ENCODE assay signal across 26 cellular contexts in the genomic region with DNA sequence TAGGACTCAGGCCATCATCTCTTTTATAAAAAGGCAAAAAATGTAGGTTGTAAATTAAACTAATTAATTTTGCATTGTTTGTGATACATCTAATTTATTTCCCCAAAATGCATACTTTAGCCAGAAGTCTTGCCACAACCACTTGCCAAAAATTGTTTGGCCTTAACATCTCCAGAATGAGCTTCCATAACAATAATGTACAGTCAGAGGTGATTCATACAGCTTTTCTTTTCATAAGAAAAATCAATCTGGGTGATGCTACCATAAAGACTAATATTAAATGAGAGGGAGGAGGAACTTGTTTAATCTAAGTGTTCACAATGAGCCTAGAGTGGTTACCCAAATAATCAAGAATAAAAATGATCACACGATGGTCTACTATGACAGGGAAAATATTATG. TPM values are rescaled to one million over a fixed set of nuclear protein-coding genes. Genes with fewer than 3 reads are reported as not detected.
DNase-seq lines count a peak whose midpoint lies in the region; ATAC-seq, FAIRE-seq and TF ChIP-seq lines count a peak whose summit lies in the region.
"Had no signal": no experiment of that assay in that cellular context is flagged by ENCODE, and none has a peak within 500 bp of the region (broad histone marks: within the 10 kb centered on the region; RNA-seq: fewer than 3 reads in every experiment).

No MANE protein-coding gene starts in this region.

- no peak for ATAC-seq in stimulated activated effector memory CD8-positive, alpha-beta T cell treated with anti-CD3 and anti-CD28 coated beads, Interleukin-12 subunit alpha, Interleukin-12 subunit beta, amount 100 ng/mL, for 72 hours
- ATAC-seq in sciatic nerve: no peak
- ATAC-seq: activated T-cell treated with anti-CD3 and anti-CD28 coated beads, Interleukin-2, amount 50 U/mL, for 4 hours; gastrocnemius medialis; K562 had no signal

- no TSS peak for BruUV-seq in endothelial cell of umbilical vein (replicated peaks; lab: Mats Ljungman, UMichigan)

- intact Hi-C loops in endothelial cell of umbilical vein (cut with micrococcal nuclease): no loop called here
- intact Hi-C loops in kidney (cut with DNase I): no loop called here
- intact Hi-C loops in sciatic nerve (cut with DNase I): no loop called here

- H3K4me1 Mint-ChIP-seq in stimulated activated effector memory CD8-positive, alpha-beta T cell treated with anti-CD3 and anti-CD28 coated beads, Interleukin-12 subunit alpha, Interleukin-12 subunit beta, amount 100 ng/mL, for 72 hours: no peaks in the 10 kb centered on the region

- POLR2A ChIA-PET in endothelial cell of umbilical vein (lab: Charles Lee): no interaction called here

- FAIRE-seq in endothelial cell of umbilical vein (lab: Jason Lieb, UNC) (no peak), kidney (lab: Jason Lieb, UNC) (peak; percentile 56)
- FAIRE-seq: GM12892, H1, K562, urothelium cell line had no signal

- no peak overlapping the region for H2AFZ ChIP-seq in endothelial cell of umbilical vein (ENCODE audit: low read depth, low read length)

- H3K9ac ChIP-seq in endothelial cell of umbilical vein (replicated peaks; ENCODE audit: extremely low read depth, insufficient read depth, low read length) (no peak overlapping the region), kidney (ENCODE audit: low read length in 2 of 2) (no peak overlapping the region)

- H3K27me3 ChIP-seq in MG63 (no peaks in the 10 kb centered on the region), endothelial cell of umbilical vein (ENCODE audit: control insufficient read depth in 2 of 2, insufficient read depth in 2 of 2, low read length in 2 of 2) (no peaks in the 10 kb centered on the region)
- H3K27me3 ChIP-seq: gastrocnemius medialis, sigmoid colon had no signal

- H3K4me3 Mint-ChIP-seq in stimulated activated effector memory CD8-positive, alpha-beta T cell treated with anti-CD3 and anti-CD28 coated beads, Interleukin-12 subunit alpha, Interleukin-12 subunit beta, amount 100 ng/mL, for 72 hours: no peak overlapping the region
- H3K4me3 Mint-ChIP-seq: activated CD4-positive, alpha-beta T cell treated with anti-CD3 and anti-CD28 coated beads, Interleukin-2, amount 10 ng/mL, durations not matched to agents 7 days and 5 days; activated T-cell treated with anti-CD3 and anti-CD28 coated beads, Interleukin-2, amount 50 U/mL, for 4 hours; CD4-positive, CD25-positive, alpha-beta regulatory T cell; stimulated activated naive CD8-positive, alpha-beta T cell treated with anti-CD3 and anti-CD28 coated beads, Interleukin-15, Interleukin-2, amounts not matched to agents 100 ng/mL and 50 ng/mL, for 24 hours had no signal

- peaks cover 2% of the 10 kb centered on the region for H3K9me3 Mint-ChIP-seq in stimulated activated effector memory CD8-positive, alpha-beta T cell treated with anti-CD3 and anti-CD28 coated beads, Interleukin-12 subunit alpha, Interleukin-12 subunit beta, amount 100 ng/mL, for 72 hours
- H3K9me3 Mint-ChIP-seq: activated CD4-positive, alpha-beta T cell treated with anti-CD3 and anti-CD28 coated beads, Interleukin-2, amount 10 ng/mL, durations not matched to agents 7 days and 5 days; activated T-cell treated with anti-CD3 and anti-CD28 coated beads, Interleukin-2, amount 50 U/mL, for 4 hours; stimulated activated naive CD8-positive, alpha-beta T cell treated with anti-CD3 and anti-CD28 coated beads, Interleukin-15, Interleukin-2, amounts not matched to agents 100 ng/mL and 50 ng/mL, for 24 hours had no signal

- no peak overlapping the region for H3K27ac Mint-ChIP-seq in stimulated activated effector memory CD8-positive, alpha-beta T cell treated with anti-CD3 and anti-CD28 coated beads, Interleukin-12 subunit alpha, Interleukin-12 subunit beta, amount 100 ng/mL, for 72 hours
- H3K27ac Mint-ChIP-seq: activated CD4-positive, alpha-beta T cell treated with anti-CD3 and anti-CD28 coated beads, Interleukin-2, amount 10 ng/mL, durations not matched to agents 7 days and 5 days; CD4-positive, CD25-positive, alpha-beta regulatory T cell; progenitor cell of endocrine pancreas; stimulated activated naive CD8-positive, alpha-beta T cell treated with anti-CD3 and anti-CD28 coated beads, Interleukin-15, Interleukin-2, amounts not matched to agents 100 ng/mL and 50 ng/mL, for 24 hours had no signal

- dilution Hi-C loops in endothelial cell of umbilical vein (cut with MboI; ENCODE audit: extremely low pct_ligation_motif_present, low sequenced_read_pairs): no loop called here

- DNase-seq in GM03348 (ENCODE audit: low spot score) (peak; percentile 5), MG63 (peak; percentile 2), endothelial cell of umbilical vein (ENCODE audit: low read depth, low spot score) (no peak), kidney (no peak), sciatic nerve (ENCODE audit: low spot score) (no peak)
- no peak for DNase-seq in stimulated activated effector memory CD8-positive, alpha-beta T cell treated with anti-CD3 and anti-CD28 coated beads, Interleukin-12 subunit alpha, Interleukin-12 subunit beta, amount 100 ng/mL, for 72 hours (ENCODE audit: low spot score in 2 of 2)
- no peak for DNase-seq in activated CD8-positive, alpha-beta memory T cell treated with anti-CD3 and anti-CD28 coated beads, Interleukin-2, amount 50 U/mL, for 4 hours
- DNase-seq: activated CD4-positive, alpha-beta T cell treated with anti-CD3 and anti-CD28 coated beads, Interleukin-2, amount 10 ng/mL, durations not matched to agents 7 days and 5 days; activated gamma-delta T cell treated with Interleukin-2 at 50 U/mL for 16 hours; activated T-cell treated with anti-CD3 and anti-CD28 coated beads, Interleukin-2, amount 50 U/mL, for 4 hours; cerebellar nuclear complex; gastrocnemius medialis; mesenchymal stem cell; NCI-H1436; NCI-H446; Right ventricle myocardium superior; sigmoid colon had no signal

- no peaks in the 10 kb centered on the region for H3K9me1 ChIP-seq in endothelial cell of umbilical vein (replicated peaks; ENCODE audit: control insufficient read depth, extremely low read depth, insufficient read depth, low read length)

- CTCF ChIA-PET in endothelial cell of umbilical vein (lab: Charles Lee): no interaction called here

- no peak overlapping the region for H3K4me3 ChIP-seq in MG63
- no peak overlapping the region for H3K4me3 ChIP-seq in endothelial cell of umbilical vein (replicated peaks in 1 of 3; ENCODE audit: insufficient read depth in 1 of 3, low read depth in 1 of 3, low read length in 3 of 3)
- H3K4me3 ChIP-seq in kidney (ENCODE audit: low read length in 2 of 2): no peak overlapping the region
- H3K4me3 ChIP-seq: gastrocnemius medialis, K562, sigmoid colon, thoracic aorta had no signal

- H3K9me3 ChIP-seq in MG63 (no peaks in the 10 kb centered on the region), endothelial cell of umbilical vein (replicated peaks; ENCODE audit: control insufficient read depth, insufficient read depth, low read length) (no peaks in the 10 kb centered on the region), kidney (ENCODE audit: control insufficient read depth in 1 of 2, low read length in 2 of 2) (no peaks in the 10 kb centered on the region)
- H3K9me3 ChIP-seq: gastrocnemius medialis, sigmoid colon, thoracic aorta had no signal

- H3K4me1 ChIP-seq in endothelial cell of umbilical vein (ENCODE audit: control insufficient read depth, extremely low read depth, insufficient read depth, low read length) (peaks cover 5% of the 10 kb centered on the region), kidney (ENCODE audit: control insufficient read depth in 1 of 2, insufficient read depth in 1 of 2, low read depth in 1 of 2, low read length in 2 of 2) (peaks cover 0 to 4% of the 10 kb centered on the region in 2 donors)
- H3K4me1 ChIP-seq: gastrocnemius medialis, sigmoid colon had no signal

- no peak for TF ChIP-seq POLR2A in endothelial cell of umbilical vein (IDR thresholded peaks at IDR 0.05; ENCODE audit: low read depth, low read length)

- H3K36me3 Mint-ChIP-seq in stimulated activated effector memory CD8-positive, alpha-beta T cell treated with anti-CD3 and anti-CD28 coated beads, Interleukin-12 subunit alpha, Interleukin-12 subunit beta, amount 100 ng/mL, for 72 hours: no peaks in the 10 kb centered on the region

- H3K4me2 ChIP-seq in endothelial cell of umbilical vein (ENCODE audit: insufficient read depth, low read length): no peak overlapping the region

- H3K36me3 ChIP-seq in MG63 (peaks cover 2% of the 10 kb centered on the region; the same call in 1 of the 2 replicates), endothelial cell of umbilical vein (ENCODE audit: control insufficient read depth in 2 of 2, extremely low read depth in 1 of 2, insufficient read depth in 2 of 2, low read length in 2 of 2) (no peaks in the 10 kb centered on the region), kidney (ENCODE audit: control insufficient read depth in 1 of 2, insufficient read depth in 2 of 2, low read length in 2 of 2) (no peaks in the 10 kb centered on the region)
- H3K36me3 ChIP-seq: gastrocnemius medialis, sigmoid colon, thoracic aorta had no signal

- H3K79me2 ChIP-seq in endothelial cell of umbilical vein (ENCODE audit: control insufficient read depth, insufficient read depth, low read length): no peaks in the 10 kb centered on the region

- TF ChIP-seq CTCF in endothelial cell of umbilical vein (IDR thresholded peaks at IDR 0.05; ENCODE audit: extremely low read depth in 1 of 2, insufficient read depth in 1 of 2, low read depth in 1 of 2, low read length in 2 of 2): no peak
- TF ChIP-seq CTCF in kidney (IDR thresholded peaks at IDR 0.05; ENCODE audit: borderline replicate concordance, extremely low read depth, insufficient read depth): no peak

- H3K27ac ChIP-seq in endothelial cell of umbilical vein (ENCODE audit: insufficient read depth, low read depth, low read length): no peak overlapping the region
- H3K27ac ChIP-seq in kidney (ENCODE audit: low read depth in 2 of 2, low read length in 2 of 2): no peak overlapping the region
- H3K27ac ChIP-seq: epithelial cell of prostate, gastrocnemius medialis, sigmoid colon, thoracic aorta had no signal

- H4K20me1 ChIP-seq in endothelial cell of umbilical vein (replicated peaks; ENCODE audit: control insufficient read depth, extremely low read depth, insufficient read depth, low read length): no peaks in the 10 kb centered on the region

TF ChIP-seq in endothelial cell of umbilical vein, 7 proteins besides CTCF, POLR2A, EP300 and RAD21 (continues in another document):
- TF ChIP-seq GATA2 (IDR thresholded peaks at IDR 0.05; ENCODE audit: insufficient read depth, insufficient read length, low read depth, low read length): no peak

RNA-seq across cellular contexts. Expression of gene AMMECR1, which starts 59.3 kb away (rescaled TPM):
- 9.5 and 11.4 TPM in 2 replicates for total RNA-seq in MG63 (2014; rRNA removed; shearing (Covaris generic); ENCODE audit: low replicate concordance)
- total RNA-seq in endothelial cell of umbilical vein: 6.8 and 6.9 TPM in 2 replicates
- 3.0 and 3.6 TPM in 2 replicates for polyA plus RNA-seq in endothelial cell of umbilical vein
- 2.6 and 2.9 TPM in 2 replicates for polyA plus RNA-seq in endothelial cell of umbilical vein (2011; cell fraction: cytosol; rRNA removed)
- 5.6 and 6.5 TPM in 2 replicates for polyA plus RNA-seq in endothelial cell of umbilical vein (2011; cell fraction: nucleus; rRNA removed)
- 4.5 and 6.1 TPM in 2 replicates for polyA plus RNA-seq in endothelial cell of umbilical vein (2012)
- polyA minus RNA-seq in endothelial cell of umbilical vein: 6.5 and 7.2 TPM in 2 replicates
- polyA minus RNA-seq in endothelial cell of umbilical vein (2011; cell fraction: cytosol; rRNA and poly(A)+ RNA removed): 8.3 TPM
- 7.5 and 13.9 TPM in 2 replicates for polyA minus RNA-seq in endothelial cell of umbilical vein (2011; cell fraction: nucleus; rRNA and poly(A)+ RNA removed)
- total RNA-seq in kidney: 11.0 TPM
- 4.4 TPM for polyA plus RNA-seq in kidney (ENCODE audit: insufficient read depth, low read depth, low replicate concordance)
- total RNA-seq in sciatic nerve: 2.9 TPM

Comparison
In these comparisons a context has a peak if more than half of its experiments do, and no peak if none do; other contexts are left out.
1. DNase-seq: peak in GM03348 (single experiment) and MG63 (single experiment); none in endothelial cell of umbilical vein (single experiment), kidney (single experiment), stimulated activated effector memory CD8-positive, alpha-beta T cell treated with anti-CD3 and anti-CD28 coated beads, Interleukin-12 subunit alpha, Interleukin-12 subunit beta, amount 100 ng/mL, for 72 hours (0 of 2), sciatic nerve (single experiment) and activated CD8-positive, alpha-beta memory T cell treated with anti-CD3 and anti-CD28 coated beads, Interleukin-2, amount 50 U/mL, for 4 hours (single experiment).